ENCODE assay signal across 18 cellular contexts in the genomic region with DNA sequence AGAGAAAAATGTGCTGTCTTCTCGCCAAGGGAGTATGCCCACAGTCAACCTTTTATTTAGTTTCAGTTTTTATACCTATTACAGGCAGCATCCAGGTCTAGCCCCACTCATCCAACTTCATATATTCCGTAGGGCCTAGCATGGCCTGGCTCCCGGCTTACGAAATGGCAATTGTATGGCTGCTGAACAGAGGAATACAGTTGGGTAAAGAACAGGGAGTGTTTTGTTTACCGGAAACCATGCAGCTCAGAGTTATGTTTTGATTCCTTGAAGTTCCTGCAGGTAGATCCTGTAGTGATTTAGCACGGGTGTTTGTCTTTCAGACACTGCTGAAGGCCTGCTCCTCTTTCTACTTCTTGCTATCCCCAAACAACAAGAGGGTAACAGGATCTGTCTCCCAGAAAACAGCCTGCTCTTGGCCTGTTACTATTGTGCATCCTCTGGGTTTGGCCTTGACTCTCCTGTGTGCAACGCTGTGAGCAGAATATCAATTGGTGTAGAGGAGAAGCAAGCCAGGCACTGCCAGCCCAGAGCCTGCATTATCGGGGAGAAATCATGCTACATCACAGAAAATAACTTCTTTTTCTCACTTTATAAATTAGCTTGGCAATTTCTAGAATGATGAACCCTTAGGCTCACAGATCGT. TPM values are rescaled to one million over a fixed set of nuclear protein-coding genes. Genes with fewer than 3 reads are reported as not detected.
DNase-seq lines count a peak whose midpoint lies in the region; TF ChIP-seq lines count a peak whose summit lies in the region.
"Had no signal": no experiment of that assay in that cellular context is flagged by ENCODE, and none has a peak within 500 bp of the region (broad histone marks: within the 10 kb centered on the region; RNA-seq: fewer than 3 reads in every experiment).

No MANE protein-coding gene starts in this region.

- DNase-seq in hippocampal formation (lab: John Stamatoyannopoulos, UW) = peak; percentile 18 to 36
- DNase-seq in superior temporal gyrus (ENCODE audit: extremely low spot score) = peak; percentile 57
- DNase-seq in CD1c-positive myeloid dendritic cell (ENCODE audit: extremely low spot score) = no peak
- DNase-seq in NCI-H2196 treated with DMSO at 0.1 percent for 48 hours (lab: John Stamatoyannopoulos, UW; ENCODE audit: unreplicated experiment) = no peak
- no peak for DNase-seq in T-helper 9 cell
- no peak for DNase-seq in activated naive CD4-positive, alpha-beta T cell treated with anti-CD3 and anti-CD28 coated beads, Interleukin-2, amount 50 U/mL, for 16 hours
- DNase-seq: CD8-positive, alpha-beta memory T cell; DMS53; NCI-H1092 treated with DMSO at 0.1 percent for 48 hours; NCI-H2081 treated with DMSO at 0.1 percent for 48 hours; NK-92 treated with Interleukin-12 subunit alpha and Interleukin-12 subunit beta, amount 100 ng/mL, for 24 hours; Right ventricle myocardium superior had no signal

- peak overlapping the region in 2 of 5 experiments; percentile 25 to 26 for H3K4me3 Mint-ChIP-seq in brain
- H3K4me3 Mint-ChIP-seq: CD8-positive, alpha-beta memory T cell had no signal

- peaks cover 11% of the 10 kb centered on the region for H3K27me3 Mint-ChIP-seq in brain

- H3K4me1 ChIP-seq in neuron (ENCODE audit: insufficient read depth, low read length) = peaks cover 28% of the 10 kb centered on the region
- H3K4me1 ChIP-seq: A549, BLaER1 had no signal

- peak overlapping the region; percentile 46 for H2AFZ ChIP-seq in neuron (ENCODE audit: low read depth, low read length)

- no peak for TF ChIP-seq CTCF in brain (conservative IDR thresholded peaks at IDR 0.05)

- H3K27me3 ChIP-seq in neuron (ENCODE audit: insufficient read depth, low read length) = no peaks in the 10 kb centered on the region
- H3K27me3 ChIP-seq: BLaER1 had no signal

- H3K9me3 ChIP-seq in neuron (ENCODE audit: low read length) = no peaks in the 10 kb centered on the region
- H3K9me3 ChIP-seq: A549, BLaER1 had no signal

- H3K27ac Mint-ChIP-seq in brain = peak overlapping the region; percentile 50 to 87 (median 74)
- H3K27ac Mint-ChIP-seq: CD8-positive, alpha-beta memory T cell had no signal

- H3K36me3 Mint-ChIP-seq in brain = no peaks in the 10 kb centered on the region
- H3K36me3 Mint-ChIP-seq: CD8-positive, alpha-beta memory T cell had no signal

- H3K4me1 Mint-ChIP-seq in brain = peaks cover 75% of the 10 kb centered on the region
- H3K4me1 Mint-ChIP-seq: CD8-positive, alpha-beta memory T cell had no signal

- no peaks in the 10 kb centered on the region for H3K9me3 Mint-ChIP-seq in brain
- H3K9me3 Mint-ChIP-seq: CD8-positive, alpha-beta memory T cell had no signal

- H3K36me3 ChIP-seq in neuron (ENCODE audit: insufficient read depth, low read length) = no peaks in the 10 kb centered on the region
- H3K36me3 ChIP-seq: BLaER1 had no signal

- H3K4me3 ChIP-seq in neuron (ENCODE audit: low read length) = no peak overlapping the region
- H3K4me3 ChIP-seq: A549, BLaER1, K562 had no signal

RNA-seq across cellular contexts. Expression of a gene that starts 32.4 kb away (rescaled TPM):
- polyA plus RNA-seq in brain (ENCODE audit: insufficient read depth, low read depth, low replicate concordance) = 0.17 TPM
- polyA plus RNA-seq: A549; CD8-positive, alpha-beta memory T cell; H1; K562 had no signal

Comparison
In these comparisons a context has a peak if more than half of its experiments do, and no peak if none do; other contexts are left out.
1. DNase-seq: peak in hippocampal formation (2 of 2) and superior temporal gyrus (single experiment); none in CD1c-positive myeloid dendritic cell (single experiment), NCI-H2196 treated with DMSO at 0.1 percent for 48 hours (single experiment), T-helper 9 cell (single experiment) and activated naive CD4-positive, alpha-beta T cell treated with anti-CD3 and anti-CD28 coated beads, Interleukin-2, amount 50 U/mL, for 16 hours (single experiment).